In the genomic region with DNA sequence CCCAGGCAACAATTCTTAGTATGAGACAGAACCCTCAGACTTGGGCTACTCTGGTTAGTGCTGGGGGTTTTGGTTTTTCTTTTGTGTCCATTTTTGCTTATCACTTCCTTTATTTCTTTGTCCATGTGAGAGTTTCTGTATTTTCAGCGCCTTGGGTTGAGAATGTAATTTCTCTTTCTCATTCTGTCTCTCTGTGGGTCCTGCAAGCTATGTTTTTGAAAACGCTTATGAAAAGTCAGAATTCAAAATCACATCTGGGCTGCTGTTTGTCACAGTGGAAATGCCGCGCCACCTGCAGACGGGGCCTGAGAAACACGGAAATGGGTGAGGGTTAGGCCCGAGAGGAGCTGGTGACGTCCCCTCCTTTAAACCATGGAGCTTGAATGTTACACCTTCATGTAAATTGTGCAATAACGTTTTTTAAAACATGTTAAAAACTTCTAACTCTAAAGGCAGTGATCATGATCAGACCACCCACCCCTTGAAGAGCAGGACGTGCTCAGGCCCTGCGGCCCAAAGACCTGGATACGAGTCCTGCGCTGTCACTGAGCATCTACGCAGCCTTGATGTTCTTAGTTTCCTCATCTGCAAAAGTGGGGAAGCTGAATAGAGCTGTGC, we compare ENCODE assay signal across 9 cellular contexts. TPM values are rescaled to one million over a fixed set of nuclear protein-coding genes. Genes with fewer than 3 reads are reported as not detected.
DNase-seq lines count a peak whose midpoint lies in the region; ATAC-seq, FAIRE-seq and TF ChIP-seq lines count a peak whose summit lies in the region.
"Had no signal": no experiment of that assay in that cellular context is flagged by ENCODE, and none has a peak within 500 bp of the region (broad histone marks: within the 10 kb centered on the region; RNA-seq: fewer than 3 reads in every experiment).

No MANE protein-coding gene starts in this region.

- no peak overlapping the region for H2BK12ac ChIP-seq in neuronal stem cell (ENCODE audit: low read length)

- CTCF ChIA-PET in GM10248 (lab: Yijun Ruan, JAX) (interaction anchor here (0.6 to 14.3 kb wide), 40 partner anchors 8 to 593 kb away, joined by 3 to 119 read pairs (median 5); a partner anchor contains a TSS), GM12878 (lab: Yijun Ruan, JAX) (interaction anchor here (0.6 to 8.0 kb wide), 73 partner anchors 8 to 647 kb away, joined by 3 to 240 read pairs (median 5); a partner anchor contains a TSS)

- peak overlapping the region; percentile 98 for H3K18ac ChIP-seq in neuronal stem cell (ENCODE audit: low read length)

- no peak overlapping the region for H3K23ac ChIP-seq in neuronal stem cell (ENCODE audit: low read depth, low read length, poor library complexity)

- H2BK5ac ChIP-seq in neuronal stem cell (ENCODE audit: low read length) = peak overlapping the region; percentile 76

- POLR2A ChIA-PET in GM10248 (lab: Yijun Ruan, JAX) = interaction anchor here (0.9 kb wide), 1 partner anchor 41 kb away, joined by 3 read pairs; no protein-coding TSS in a partner anchor
- POLR2A ChIA-PET in GM12878 (lab: Charles Lee) = interaction anchor here (0.7 to 1.5 kb wide), 3 partner anchors 36 to 149 kb away, joined by 3 to 5 read pairs (median 4); no protein-coding TSS in a partner anchor

- peak; percentile 39 for ATAC-seq in HG02610 (IDR thresholded peaks at IDR 0.05; ENCODE audit: unreplicated experiment)
- peak; percentile 94 for ATAC-seq in GM12878
- no peak for ATAC-seq in HG02571 (IDR thresholded peaks at IDR 0.05; ENCODE audit: unreplicated experiment)

- no peak overlapping the region for H3K4ac ChIP-seq in neuronal stem cell (ENCODE audit: low read length)

- SMC1A ChIA-PET in GM12878 (lab: Charles Lee; ENCODE audit: uncharacterized antibody, unreplicated experiment) = interaction anchor here (0.8 to 4.0 kb wide), 50 partner anchors 10 to 323 kb away, joined by 3 to 63 read pairs (median 5); no protein-coding TSS in a partner anchor

- H2AK5ac ChIP-seq in neuronal stem cell (ENCODE audit: low read depth, low read length) = no peak overlapping the region

- DNase-seq in GM10248 (ENCODE audit: extremely low spot score) (peak; percentile 81), GM12878 (ENCODE audit: low read depth, low spot score) (peak; percentile 61), neuronal stem cell (ENCODE audit: low spot score) (no peak), NCI-H446 treated with DMSO at 0.1 percent for 48 hours (lab: John Stamatoyannopoulos, UW) (no peak), NCI-H2171 (lab: John Stamatoyannopoulos, UW) (no peak), H4 (ENCODE audit: low spot score) (no peak)

- in situ Hi-C loops in GM12878 (cut with MboI) = loop anchor here (10.0 kb wide), 1 partner anchor 149 kb away; no protein-coding TSS in a partner anchor

- RAD21 ChIA-PET in GM12878 (lab: Charles Lee; ENCODE audit: unreplicated experiment) = interaction anchor here (0.6 to 2.5 kb wide), 44 partner anchors 9 to 326 kb away, joined by 3 to 53 read pairs (median 6); a partner anchor contains a TSS

- peaks cover 30% of the 10 kb centered on the region for H3K4me1 ChIP-seq in GM12878 (ENCODE audit: control insufficient read depth, insufficient read depth, low read length)
- H3K4me1 ChIP-seq in neuronal stem cell (ENCODE audit: control insufficient read depth in 2 of 2, insufficient read depth in 1 of 2, low read depth in 1 of 2, low read length in 2 of 2) = peaks cover 38 to 68% of the 10 kb centered on the region in 2 donors

- peak; percentile 92 for TF ChIP-seq RAD21 in GM12878 (IDR thresholded peaks at IDR 0.05; ENCODE audit: insufficient read depth, low read depth, low read length)

- H2AFZ ChIP-seq in GM12878 (ENCODE audit: control insufficient read depth, low read depth, low read length) = no peak overlapping the region; the same call in 1 of the 2 replicates
- H2AFZ ChIP-seq in neuronal stem cell (ENCODE audit: low read length) = no peak overlapping the region

- H3K27ac ChIP-seq in GM12878 (ENCODE audit: control insufficient read depth, insufficient read depth) = peak overlapping the region; percentile 59
- peak overlapping the region; percentile 98 for H3K27ac ChIP-seq in neuronal stem cell (replicated peaks; ENCODE audit: low read length)

- no peak overlapping the region for H4K8ac ChIP-seq in neuronal stem cell (ENCODE audit: low read depth, low read length)

- H3K36me3 ChIP-seq in GM12878 (ENCODE audit: control insufficient read depth in 2 of 2, insufficient read depth in 2 of 2, low read length in 1 of 2) (peaks cover 0 to 29% of the 10 kb centered on the region in 2 experiments; a peak in 3 of 4 replicates), neuronal stem cell (replicated peaks in 1 of 2; ENCODE audit: control insufficient read depth in 2 of 2, insufficient read depth in 2 of 2, low read length in 2 of 2) (peaks cover 0 to 2% of the 10 kb centered on the region in 2 donors)

- intact Hi-C loops in GM12878 (cut with micrococcal nuclease; ENCODE audit: unreplicated experiment) = loop anchor here (1.0 to 10.0 kb wide), 3 partner anchors 35 to 319 kb away; no protein-coding TSS in a partner anchor

- TF ChIP-seq POLR2A in GM12878 (IDR thresholded peaks at IDR 0.05; ENCODE audit: low read depth, low read length) = no peak

- no peak overlapping the region for H3K14ac ChIP-seq in neuronal stem cell (ENCODE audit: low read length)

- WGBS in GM12878 (ENCODE audit: insufficient coverage, insufficient replicate concordance, low lambda C conversion rate, missing lambda C conversion rate) = 35% methylated on average over 14 of the region's 14 CpGs
- WGBS in neuronal stem cell (ENCODE audit: extremely low coverage in 2 of 2, insufficient read length in 2 of 2, insufficient replicate concordance in 1 of 2), 2 donors = no CpG with 5 or more reads among the region's 14 CpGs

- no peaks in the 10 kb centered on the region for H4K20me1 ChIP-seq in GM12878 (ENCODE audit: control insufficient read depth, insufficient read depth)

- H3K9ac ChIP-seq in GM12878 (ENCODE audit: control insufficient read depth, insufficient read depth, low read length) (no peak overlapping the region), neuronal stem cell (ENCODE audit: low read depth, low read length, poor library complexity) (no peak overlapping the region)

- H2BK120ac ChIP-seq in neuronal stem cell (ENCODE audit: low read depth, low read length) = no peak overlapping the region

- H3K4me2 ChIP-seq in GM12878 (ENCODE audit: control insufficient read depth, insufficient read depth) (peak overlapping the region; percentile 34), neuronal stem cell (ENCODE audit: insufficient read depth, low read length, poor library complexity, severe bottlenecking) (no peak overlapping the region)

- H3K79me1 ChIP-seq in neuronal stem cell (ENCODE audit: low read depth, low read length) = no peaks in the 10 kb centered on the region

- H3K27me3 ChIP-seq in GM12878 (replicated peaks in 1 of 2; ENCODE audit: control insufficient read depth in 2 of 2, insufficient read depth in 2 of 2, low read length in 1 of 2) (no peaks in the 10 kb centered on the region), neuronal stem cell (ENCODE audit: control insufficient read depth in 3 of 3, insufficient read depth in 3 of 3, low read depth in 1 of 3, low read length in 3 of 3) (no peaks in the 10 kb centered on the region)

- BruUV-seq in GM12878 (replicated peaks; lab: Mats Ljungman, UMichigan) = no TSS peak

- peak overlapping the region; percentile 98 for H4K91ac ChIP-seq in neuronal stem cell (ENCODE audit: low read depth, low read length, poor library complexity)

- H3K4me3 ChIP-seq in GM12878 (no peak overlapping the region), neuronal stem cell (ENCODE audit: low read length in 2 of 2) (no peak overlapping the region)

- TF ChIP-seq EP300 in GM12878 (IDR thresholded peaks at IDR 0.05; ENCODE audit: borderline replicate concordance in 1 of 2, control insufficient read depth in 1 of 2, low read depth in 2 of 2, low read length in 2 of 2) = no peak

- H3K9me3 ChIP-seq in GM12878 (replicated peaks; ENCODE audit: control insufficient read depth, insufficient read depth, low read length) = no peaks in the 10 kb centered on the region
- H3K9me3 ChIP-seq in neuronal stem cell (replicated peaks in 1 of 2; ENCODE audit: control insufficient read depth in 2 of 2, insufficient read depth in 1 of 2, low read depth in 1 of 2, low read length in 2 of 2) = no peaks in the 10 kb centered on the region

- peak overlapping the region; percentile 76 for H2BK15ac ChIP-seq in neuronal stem cell (ENCODE audit: low read length)

- TF ChIP-seq CTCF in GM10248 (IDR thresholded peaks at IDR 0.05; ENCODE audit: control extremely low read depth, extremely low read depth, low read depth, missing control alignments) = peak; percentile 62
- TF ChIP-seq CTCF in GM12878 (IDR thresholded peaks at IDR 0.05 in 2 of 3, conservative IDR thresholded peaks at IDR 0.05 in 1 of 3; ENCODE audit: control insufficient read depth in 2 of 3, extremely low read depth in 1 of 3, insufficient read depth in 1 of 3, low read depth in 3 of 3, low read length in 3 of 3) = peak; percentile 62 to 92 (median 78)

- peak; percentile 85 for FAIRE-seq in GM12878 (lab: Jason Lieb, UNC)
- FAIRE-seq: islet of Langerhans had no signal

- peaks cover 3% of the 10 kb centered on the region for H3K79me2 ChIP-seq in GM12878 (ENCODE audit: control insufficient read depth, insufficient read depth, low read length)

TF ChIP-seq in GM12878, 131 proteins besides CTCF, POLR2A, EP300 and RAD21 (continues in another document):
- 0 out of 2 replicates have a peak, but pooled peaks have one; percentile 38 for TF ChIP-seq TCF12 (IDR thresholded peaks at IDR 0.05; ENCODE audit: low read depth, low read length)

RNA-seq across cellular contexts. Expression of a gene that starts 26.1 kb away (rescaled TPM):
- 15.0 and 17.9 TPM in 2 replicates for total RNA-seq in GM12878 (2013; cell fraction: nucleolus; rRNA removed)
- total RNA-seq in GM12878 (2014; rRNA removed) (19.4 and 21.3 TPM in 2 replicates), GM12878 (2014; rRNA removed; fragmentation: Illumina TruSeq; extraction: Trizol) (11.7 and 12.1 TPM in 2 replicates), GM12878 (2021) (16.0 and 16.4 TPM in 2 replicates)
- 2.8 TPM for polyA plus RNA-seq in GM12878 (2011; ENCODE audit: low read depth)
- polyA plus RNA-seq in GM12878 (2011; rRNA removed) (5.1 and 6.7 TPM in 2 replicates), GM12878 (2014; fragmentation: Illumina TruSeq; extraction: Trizol) (3.3 and 11.5 TPM in 2 replicates), GM12878 (2014; fragmentation: Nextera tagmentation; extraction: Ambion mirVana) (1 to 10 TPM in 1 of 2 experiments, under 1 TPM in 1; 0.71 to 1.2 TPM), GM12878 (2014; rRNA removed) (20.7 and 21.2 TPM in 2 replicates), GM12878 (2016; fragmentation: Nextera tagmentation; extraction: Ambion mirVana) (10 to 100 TPM in 1 of 2 experiments, 1 to 10 TPM in 1; 8.9 to 10.8 TPM)
- 6.4 and 9.1 TPM in 2 replicates for polyA plus RNA-seq in GM12878 (2011; cell fraction: cytosol; rRNA removed)
- polyA plus RNA-seq in GM12878 (2011; cell fraction: nucleus; rRNA removed) = 7.3 and 8.7 TPM in 2 replicates
- 10.9 and 12.4 TPM in 2 replicates for polyA plus RNA-seq in GM12878 (2012)
- 1.7 and 3.9 TPM in 2 replicates for polyA minus RNA-seq in GM12878 (2011; rRNA and poly(A)+ RNA removed)
- polyA minus RNA-seq in GM12878 (2011; cell fraction: cytosol; rRNA and poly(A)+ RNA removed) = 2.6 and 3.1 TPM in 2 replicates
- 2.8 and 6.3 TPM in 2 replicates for polyA minus RNA-seq in GM12878 (2011; cell fraction: nucleus; rRNA and poly(A)+ RNA removed)
- 12.3 TPM for polyA plus RNA-seq in neuronal stem cell (2013, experiment 1 of 2)
- 12.4 TPM for polyA plus RNA-seq in neuronal stem cell (2013, experiment 2 of 2)
- 17.6 and 31.9 TPM in 2 replicates for total RNA-seq in H4 (2014; rRNA removed; shearing (Covaris generic))

Comparison
In these comparisons a context has a peak if more than half of its experiments do, and no peak if none do; other contexts are left out.
1. DNase-seq: peak in GM10248 (single experiment) and GM12878 (single experiment); none in neuronal stem cell (single experiment), NCI-H446 treated with DMSO at 0.1 percent for 48 hours (single experiment), NCI-H2171 (single experiment) and H4 (single experiment).